In the genomic region with DNA sequence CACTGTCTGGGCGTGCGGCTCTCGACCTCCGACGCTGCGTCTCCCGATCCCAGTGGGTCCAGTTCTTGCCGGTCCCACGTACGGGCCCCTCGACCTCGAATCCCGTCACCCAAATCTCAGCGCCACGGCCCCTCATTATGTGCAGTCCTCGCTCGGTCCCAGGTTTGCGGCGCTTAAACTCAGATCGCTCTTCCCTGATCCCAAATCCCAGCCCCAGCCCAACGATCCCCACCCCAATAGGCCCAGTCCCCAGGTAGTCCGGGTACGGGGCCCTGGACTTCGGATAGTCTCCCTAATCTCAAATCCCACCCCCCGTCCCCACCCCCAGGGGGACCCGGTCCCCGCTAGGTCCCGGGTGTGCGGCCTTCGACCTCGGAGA, we compare ENCODE assay signal across 1 cellular context.
TF ChIP-seq lines count a peak whose summit lies in the region.

No MANE protein-coding gene starts in this region.

TF ChIP-seq in HEK293, 187 proteins besides CTCF, POLR2A, EP300 and RAD21 (continued from another document):
- TF ChIP-seq, protein P1, sequence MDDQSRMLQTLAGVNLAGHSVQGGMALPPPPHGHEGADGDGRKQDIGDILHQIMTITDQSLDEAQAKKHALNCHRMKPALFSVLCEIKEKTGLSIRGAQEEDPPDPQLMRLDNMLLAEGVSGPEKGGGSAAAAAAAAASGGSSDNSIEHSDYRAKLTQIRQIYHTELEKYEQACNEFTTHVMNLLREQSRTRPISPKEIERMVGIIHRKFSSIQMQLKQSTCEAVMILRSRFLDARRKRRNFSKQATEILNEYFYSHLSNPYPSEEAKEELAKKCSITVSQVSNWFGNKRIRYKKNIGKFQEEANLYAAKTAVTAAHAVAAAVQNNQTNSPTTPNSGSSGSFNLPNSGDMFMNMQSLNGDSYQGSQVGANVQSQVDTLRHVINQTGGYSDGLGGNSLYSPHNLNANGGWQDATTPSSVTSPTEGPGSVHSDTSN (CRISPR knock-in tag; IDR thresholded peaks at IDR 0.05), result 0 out of 2 replicates have a peak, but pooled peaks have one; percentile 28
- TF ChIP-seq ZNF202 (tag by site-specific recombination; IDR thresholded peaks at IDR 0.05; ENCODE audit: borderline replicate concordance) (no peak), ZNF239 (tag by site-specific recombination; IDR thresholded peaks at IDR 0.05) (no peak), ZFP41 (tag by site-specific recombination; IDR thresholded peaks at IDR 0.05; ENCODE audit: borderline replicate concordance) (no peak), ZNF664 (tag by site-specific recombination; IDR thresholded peaks at IDR 0.05) (no peak), ZNF133 (tag by site-specific recombination; IDR thresholded peaks at IDR 0.05) (no peak), ZEB2 (tag by site-specific recombination; IDR thresholded peaks at IDR 0.05) (no peak), YY2 (tag by site-specific recombination; IDR thresholded peaks at IDR 0.05) (no peak), GFI1B (tag by site-specific recombination; IDR thresholded peaks at IDR 0.05) (peak; percentile 55; the same call in 1 of the 2 replicates), ZNF600 (tag by site-specific recombination; IDR thresholded peaks at IDR 0.05) (0 out of 2 replicates have a peak, but pooled peaks have one; percentile 5), ZNF335 (tag by site-specific recombination; conservative IDR thresholded peaks at IDR 0.05) (no peak), GLIS2 (tag by site-specific recombination; IDR thresholded peaks at IDR 0.05) (peak; percentile 78; the same call in 1 of the 2 replicates), BCL11A (tag by site-specific recombination; IDR thresholded peaks at IDR 0.05; ENCODE audit: low read depth) (0 out of 2 replicates have a peak, but pooled peaks have one; percentile 5), ZNF670 (tag by site-specific recombination; IDR thresholded peaks at IDR 0.05; ENCODE audit: low read depth) (no peak), ZNF76 (tag by site-specific recombination; IDR thresholded peaks at IDR 0.05; ENCODE audit: borderline replicate concordance, low read depth) (no peak), ZNF248 (tag by site-specific recombination; IDR thresholded peaks at IDR 0.05) (no peak), KLF8 (tag by site-specific recombination; IDR thresholded peaks at IDR 0.05) (no peak), ZNF549 (tag by site-specific recombination; IDR thresholded peaks at IDR 0.05) (no peak), ZNF140 (tag by site-specific recombination; IDR thresholded peaks at IDR 0.05) (no peak), ZNF626 (tag by site-specific recombination; IDR thresholded peaks at IDR 0.05) (no peak)
- TF ChIP-seq, protein P2, sequence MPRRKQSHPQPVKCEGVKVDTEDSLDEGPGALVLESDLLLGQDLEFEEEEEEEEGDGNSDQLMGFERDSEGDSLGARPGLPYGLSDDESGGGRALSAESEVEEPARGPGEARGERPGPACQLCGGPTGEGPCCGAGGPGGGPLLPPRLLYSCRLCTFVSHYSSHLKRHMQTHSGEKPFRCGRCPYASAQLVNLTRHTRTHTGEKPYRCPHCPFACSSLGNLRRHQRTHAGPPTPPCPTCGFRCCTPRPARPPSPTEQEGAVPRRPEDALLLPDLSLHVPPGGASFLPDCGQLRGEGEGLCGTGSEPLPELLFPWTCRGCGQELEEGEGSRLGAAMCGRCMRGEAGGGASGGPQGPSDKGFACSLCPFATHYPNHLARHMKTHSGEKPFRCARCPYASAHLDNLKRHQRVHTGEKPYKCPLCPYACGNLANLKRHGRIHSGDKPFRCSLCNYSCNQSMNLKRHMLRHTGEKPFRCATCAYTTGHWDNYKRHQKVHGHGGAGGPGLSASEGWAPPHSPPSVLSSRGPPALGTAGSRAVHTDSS (tag by site-specific recombination; IDR thresholded peaks at IDR 0.05), result no peak
- TF ChIP-seq, protein P3, sequence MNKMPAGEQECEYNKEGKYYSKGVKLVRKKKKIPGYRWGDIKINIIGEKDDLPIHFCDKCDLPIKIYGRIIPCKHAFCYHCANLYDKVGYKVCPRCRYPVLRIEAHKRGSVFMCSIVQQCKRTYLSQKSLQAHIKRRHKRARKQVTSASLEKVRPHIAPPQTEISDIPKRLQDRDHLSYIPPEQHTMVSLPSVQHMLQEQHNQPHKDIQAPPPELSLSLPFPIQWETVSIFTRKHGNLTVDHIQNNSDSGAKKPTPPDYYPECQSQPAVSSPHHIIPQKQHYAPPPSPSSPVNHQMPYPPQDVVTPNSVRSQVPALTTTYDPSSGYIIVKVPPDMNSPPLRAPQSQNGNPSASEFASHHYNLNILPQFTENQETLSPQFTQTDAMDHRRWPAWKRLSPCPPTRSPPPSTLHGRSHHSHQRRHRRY (tag by site-specific recombination; IDR thresholded peaks at IDR 0.05), result no peak
- TF ChIP-seq, protein P4, sequence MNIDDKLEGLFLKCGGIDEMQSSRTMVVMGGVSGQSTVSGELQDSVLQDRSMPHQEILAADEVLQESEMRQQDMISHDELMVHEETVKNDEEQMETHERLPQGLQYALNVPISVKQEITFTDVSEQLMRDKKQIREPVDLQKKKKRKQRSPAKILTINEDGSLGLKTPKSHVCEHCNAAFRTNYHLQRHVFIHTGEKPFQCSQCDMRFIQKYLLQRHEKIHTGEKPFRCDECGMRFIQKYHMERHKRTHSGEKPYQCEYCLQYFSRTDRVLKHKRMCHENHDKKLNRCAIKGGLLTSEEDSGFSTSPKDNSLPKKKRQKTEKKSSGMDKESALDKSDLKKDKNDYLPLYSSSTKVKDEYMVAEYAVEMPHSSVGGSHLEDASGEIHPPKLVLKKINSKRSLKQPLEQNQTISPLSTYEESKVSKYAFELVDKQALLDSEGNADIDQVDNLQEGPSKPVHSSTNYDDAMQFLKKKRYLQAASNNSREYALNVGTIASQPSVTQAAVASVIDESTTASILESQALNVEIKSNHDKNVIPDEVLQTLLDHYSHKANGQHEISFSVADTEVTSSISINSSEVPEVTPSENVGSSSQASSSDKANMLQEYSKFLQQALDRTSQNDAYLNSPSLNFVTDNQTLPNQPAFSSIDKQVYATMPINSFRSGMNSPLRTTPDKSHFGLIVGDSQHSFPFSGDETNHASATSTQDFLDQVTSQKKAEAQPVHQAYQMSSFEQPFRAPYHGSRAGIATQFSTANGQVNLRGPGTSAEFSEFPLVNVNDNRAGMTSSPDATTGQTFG (tag by site-specific recombination; IDR thresholded peaks at IDR 0.05; ENCODE audit: borderline replicate concordance), result no peak
